In the genomic region with DNA sequence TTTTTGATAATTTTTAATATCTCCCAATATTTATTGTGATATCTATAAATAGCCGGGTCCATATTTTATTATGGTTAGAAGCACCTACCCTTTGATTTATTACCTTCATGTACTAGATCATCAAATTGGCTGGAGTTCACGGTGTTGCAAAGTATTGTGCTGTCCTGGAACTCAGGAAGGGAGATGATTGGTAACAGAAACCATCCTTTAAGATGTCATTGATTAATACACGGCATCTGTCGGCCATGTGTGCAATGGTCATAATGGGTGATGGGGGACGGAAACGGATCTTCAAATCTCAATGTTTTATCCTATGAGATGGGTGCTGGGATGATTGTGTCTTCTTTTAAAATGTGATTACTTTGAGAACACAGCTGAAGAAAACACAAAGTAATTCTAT, we compare ENCODE assay signal across 8 cellular contexts.
"Had no signal": no experiment of that assay in that cellular context is flagged by ENCODE, and none has a peak within 500 bp of the region (broad histone marks: within the 10 kb centered on the region; RNA-seq: fewer than 3 reads in every experiment).

No MANE protein-coding gene starts in this region.

- H3K4me3 ChIP-seq: GM23248, HAP-1 had no signal

- DNase-seq: GM23248, GOT3, H7, HFFc6, KBM-7 had no signal

- ATAC-seq: HCT116, HepG2 had no signal
